8 cellular contexts compared by ENCODE assay signal in the genomic region with DNA sequence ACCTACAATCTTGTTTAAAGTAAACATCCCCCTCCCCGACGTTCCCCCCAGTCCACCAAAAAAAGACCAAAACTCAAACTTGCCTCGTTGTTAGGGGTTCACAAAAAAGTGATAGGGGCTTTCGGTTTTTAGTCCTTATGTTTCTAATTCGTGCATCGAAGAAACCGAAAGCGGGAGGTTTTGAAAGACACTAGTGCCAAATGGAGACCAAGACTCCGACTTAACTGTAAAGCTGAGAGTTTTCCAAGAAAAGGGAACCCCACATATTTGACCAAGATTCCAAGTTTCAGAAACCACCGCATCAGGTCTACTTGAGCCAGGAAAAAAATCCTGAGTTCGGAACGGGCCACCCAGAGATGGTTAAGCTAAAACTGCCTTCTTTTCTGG. TPM values are rescaled to one million over a fixed set of nuclear protein-coding genes. Genes with fewer than 3 reads are reported as not detected.
DNase-seq lines count a peak whose midpoint lies in the region; ATAC-seq, FAIRE-seq and TF ChIP-seq lines count a peak whose summit lies in the region.

No MANE protein-coding gene starts in this region.

- intact Hi-C loops in left cardiac atrium (cut with DNase I), result no loop called here
- intact Hi-C loops in aorta (cut with DNase I), result loop anchor here in 1 of 2 donors (10.0 kb wide), 1 partner anchor 793 kb away; the partner anchor contains the start of gene COA1

- ATAC-seq in left cardiac atrium (no peak), aorta (ENCODE audit: low FRiP score) (no peak), GM19023 (IDR thresholded peaks at IDR 0.05; ENCODE audit: unreplicated experiment) (no peak)

- H3K27me3 ChIP-seq in right atrium auricular region, result no peaks in the 10 kb centered on the region
- no peaks in the 10 kb centered on the region for H3K27me3 ChIP-seq in astrocyte (ENCODE audit: insufficient read depth, low read length)
- no peaks in the 10 kb centered on the region for H3K27me3 ChIP-seq in aorta (ENCODE audit: control insufficient read depth in 1 of 2, insufficient read depth in 2 of 2, low read length in 1 of 2)

- peak overlapping the region; percentile 100 for H3K4me3 Mint-ChIP-seq in astrocyte (ENCODE audit: unreplicated experiment)

- peaks cover 66% of the 10 kb centered on the region for H4K20me1 ChIP-seq in astrocyte (ENCODE audit: insufficient read depth, low read length)

- peaks cover 93% of the 10 kb centered on the region for H3K79me2 ChIP-seq in astrocyte (ENCODE audit: insufficient read depth, low read length)

- H3K4me3 ChIP-seq in right atrium auricular region (peak overlapping the region; percentile 82 to 93), astrocyte (ENCODE audit: insufficient read depth, low read depth, low read length) (peak overlapping the region; percentile 86), aorta (ENCODE audit: low read length in 2 of 2) (peak overlapping the region; percentile 78 to 95)

- H3K4me2 ChIP-seq in astrocyte (ENCODE audit: low read length), result peak overlapping the region; percentile 90

- peaks cover 22% of the 10 kb centered on the region for H3K4me1 Mint-ChIP-seq in astrocyte (ENCODE audit: low read depth, unreplicated experiment)

- H3K27me3 Mint-ChIP-seq in astrocyte (ENCODE audit: low read depth, unreplicated experiment), result no peaks in the 10 kb centered on the region

- H3K27ac ChIP-seq in right atrium auricular region (peak overlapping the region; percentile 72 to 84), astrocyte (ENCODE audit: low read depth, low read length) (peak overlapping the region; percentile 84), aorta (ENCODE audit: low read depth in 1 of 2, low read length in 2 of 2) (no peak overlapping the region)

- H3K9ac ChIP-seq in astrocyte (ENCODE audit: low read length), result peak overlapping the region; percentile 95

- no peak for FAIRE-seq in astrocyte (lab: Jason Lieb, UNC)

- H3K9me3 Mint-ChIP-seq in astrocyte (ENCODE audit: unreplicated experiment), result no peaks in the 10 kb centered on the region

- H3K36me3 ChIP-seq in right atrium auricular region, result peaks cover 22% of the 10 kb centered on the region
- peaks cover 16% of the 10 kb centered on the region for H3K36me3 ChIP-seq in astrocyte (ENCODE audit: insufficient read depth, low read length)
- peaks cover 2 to 4% of the 10 kb centered on the region in 2 donors for H3K36me3 ChIP-seq in aorta (ENCODE audit: control insufficient read depth in 1 of 2, insufficient read depth in 2 of 2, low read length in 1 of 2)

- H3K9me3 ChIP-seq in right atrium auricular region, result no peaks in the 10 kb centered on the region
- no peaks in the 10 kb centered on the region for H3K9me3 ChIP-seq in astrocyte (ENCODE audit: insufficient read depth, low read depth, low read length)
- no peaks in the 10 kb centered on the region for H3K9me3 ChIP-seq in aorta (ENCODE audit: control insufficient read depth, low read length)

- WGBS in aorta, 2 donors, result 1% methylated on average over 12 of the region's 12 CpGs

- DNase-seq in right atrium auricular region (ENCODE audit: low spot score), result no peak
- DNase-seq in left cardiac atrium, result no peak
- no peak for DNase-seq in astrocyte (ENCODE audit: low read depth)
- DNase-seq in lung microvascular endothelial cell (ENCODE audit: low read depth in 2 of 2), result peak; percentile 24 to 45
- DNase-seq in aorta, result no peak
- DNase-seq in islet precursor cell, result no peak
- DNase-seq in stimulated activated CD4-positive, alpha-beta T cell treated with anti-CD3 and anti-CD28 coated beads, Interleukin-4, amount 100 ng/mL, for 4 hours, result no peak

- H3K4me1 ChIP-seq in right atrium auricular region, result peaks cover 0 to 42% of the 10 kb centered on the region in 2 donors
- peaks cover 8% of the 10 kb centered on the region for H3K4me1 ChIP-seq in astrocyte (ENCODE audit: insufficient read depth, low read length)
- H3K4me1 ChIP-seq in aorta (ENCODE audit: control insufficient read depth in 1 of 2, insufficient read depth in 2 of 2, low read length in 2 of 2), result peaks cover 4 to 6% of the 10 kb centered on the region in 2 donors

- TF ChIP-seq CTCF in right atrium auricular region (IDR thresholded peaks at IDR 0.05) (no peak), astrocyte (IDR thresholded peaks at IDR 0.05; ENCODE audit: insufficient read depth, low read depth, low read length) (no peak)

- H2AFZ ChIP-seq in astrocyte (ENCODE audit: low read depth, low read length), result peak overlapping the region; percentile 74

- H3K27ac Mint-ChIP-seq in astrocyte (ENCODE audit: unreplicated experiment), result peak overlapping the region; percentile 96

- H3K36me3 Mint-ChIP-seq in astrocyte (ENCODE audit: low read depth, unreplicated experiment), result peaks cover 4% of the 10 kb centered on the region

RNA-seq across cellular contexts. Expression of gene PSMA2, which starts 0.5 kb away (rescaled TPM):
- total RNA-seq in right atrium auricular region, result 10 to 100 TPM; 50.7 to 61.8 TPM
- 10 to 100 TPM; 70.0 to 82.2 TPM for total RNA-seq in left cardiac atrium
- total RNA-seq in astrocyte, result 106 and 119 TPM in 2 replicates
- 30.8 and 45.5 TPM in 2 replicates for total RNA-seq in lung microvascular endothelial cell
- 10 to 100 TPM; 50.4 to 66.3 TPM for total RNA-seq in aorta
- polyA plus RNA-seq in aorta, result 100 to 1,000 TPM; 105 to 108 TPM

RNA-seq across cellular contexts. Expression of gene MRPL32, which starts 0.7 kb away (rescaled TPM):
- total RNA-seq in right atrium auricular region, result 10 to 100 TPM; 36.1 to 53.1 TPM
- total RNA-seq in left cardiac atrium, result 10 to 100 TPM; 45.2 to 50.2 TPM
- total RNA-seq in astrocyte, result 64.4 and 71.2 TPM in 2 replicates
- 47.9 and 63.9 TPM in 2 replicates for total RNA-seq in lung microvascular endothelial cell
- total RNA-seq in aorta, result 10 to 100 TPM; 42.5 to 42.9 TPM
- polyA plus RNA-seq in aorta, result 100 to 1,000 TPM in 1 of 2 donors, 10 to 100 TPM in 1; 68.5 to 107 TPM

RNA-seq across cellular contexts. Expression of gene C7orf25, which starts 19.6 kb away (rescaled TPM):
- total RNA-seq in right atrium auricular region, result 10 to 100 TPM in 1 of 2 donors, 1 to 10 TPM in 1; 4.4 to 10.6 TPM
- 1 to 10 TPM; 3.6 to 4.2 TPM for total RNA-seq in left cardiac atrium
- 8.5 and 8.8 TPM in 2 replicates for total RNA-seq in astrocyte
- 2.2 and 5.2 TPM in 2 replicates for total RNA-seq in lung microvascular endothelial cell
- total RNA-seq in aorta, result 1 to 10 TPM; 3.2 to 5.0 TPM
- 1 to 10 TPM; 3.6 to 5.0 TPM for polyA plus RNA-seq in aorta

Comparison
In these comparisons a context has a peak if more than half of its experiments do, and no peak if none do; other contexts are left out.
1. DNase-seq: peak in lung microvascular endothelial cell (2 of 2); none in right atrium auricular region (single experiment), left cardiac atrium (single experiment), astrocyte (single experiment), aorta (0 of 2), islet precursor cell (single experiment) and stimulated activated CD4-positive, alpha-beta T cell treated with anti-CD3 and anti-CD28 coated beads, Interleukin-4, amount 100 ng/mL, for 4 hours (0 of 2).
2. H3K27ac ChIP-seq: peak in right atrium auricular region (2 of 2) and astrocyte (single experiment); none in aorta (0 of 2).
3. Peak in every context shown above with its lines, with median percentiles within 50 percentile points of each other: H3K4me3 ChIP-seq.